ENCODE assay signal across 18 cellular contexts in genomic region chr17:17155568-17155967, GRCh38. TPM values are rescaled to one million over a fixed set of nuclear protein-coding genes. Genes with fewer than 3 reads are reported as not detected.
DNase-seq lines count a peak whose midpoint lies in the region; ATAC-seq and TF ChIP-seq lines count a peak whose summit lies in the region.
"Had no signal": no experiment of that assay in that cellular context is flagged by ENCODE, and none has a peak within 500 bp of the region (broad histone marks: within the 10 kb centered on the region; RNA-seq: fewer than 3 reads in every experiment).

No MANE protein-coding gene starts in this region.

- no peak overlapping the region for H3K27ac ChIP-seq in ovary
- H3K27ac ChIP-seq: psoas muscle, SK-N-MC, stomach, VCaP had no signal

- H3K9me3 ChIP-seq in MG63: no peaks in the 10 kb centered on the region
- H3K9me3 ChIP-seq in ovary: no peaks in the 10 kb centered on the region
- no peaks in the 10 kb centered on the region for H3K9me3 ChIP-seq in HAP-1
- H3K9me3 ChIP-seq: psoas muscle, stomach had no signal

- H3K4me1 ChIP-seq in ovary (ENCODE audit: insufficient read depth) (no peaks in the 10 kb centered on the region), HAP-1 (no peaks in the 10 kb centered on the region)

- H3K27me3 ChIP-seq in MG63 (no peaks in the 10 kb centered on the region), ovary (no peaks in the 10 kb centered on the region), HAP-1 (ENCODE audit: low read depth) (no peaks in the 10 kb centered on the region)
- H3K27me3 ChIP-seq: stomach had no signal

- peak overlapping the region; percentile 73 for H3K27ac Mint-ChIP-seq in activated naive CD4-positive, alpha-beta T cell treated with anti-CD3 and anti-CD28 coated beads, Interleukin-2, amount 10 ng/mL, durations not matched to agents 7 days and 5 days
- peak overlapping the region; percentile 62 for H3K27ac Mint-ChIP-seq in stimulated activated effector memory CD8-positive, alpha-beta T cell treated with anti-CD3 and anti-CD28 coated beads, Interleukin-12 subunit alpha, Interleukin-12 subunit beta, amount 100 ng/mL, for 72 hours

- peak; percentile 56 for DNase-seq in activated naive CD4-positive, alpha-beta T cell treated with anti-CD3 and anti-CD28 coated beads, Interleukin-2, amount 10 ng/mL, durations not matched to agents 7 days and 5 days
- no peak for DNase-seq in activated naive CD4-positive, alpha-beta T cell treated with anti-CD3 and anti-CD28 coated beads, Interleukin-2, amount 50 U/mL, for 16 hours
- DNase-seq in MG63: peak; percentile 15
- no peak for DNase-seq in epithelial cell of proximal tubule (ENCODE audit: low read depth)
- DNase-seq in stimulated activated effector memory CD8-positive, alpha-beta T cell treated with anti-CD3 and anti-CD28 coated beads, Interleukin-12 subunit alpha, Interleukin-12 subunit beta, amount 100 ng/mL, for 72 hours (ENCODE audit: low spot score in 2 of 2): no peak
- no peak for DNase-seq in ovary
- no peak for DNase-seq in HAP-1 (ENCODE audit: low spot score in 2 of 2)
- DNase-seq: DMS 273 treated with DMSO at 0.1 percent for 48 hours; effector CD4-positive, alpha-beta T cell; left ventricle myocardium superior; NCI-H1694; NCI-H510A; psoas muscle; stomach had no signal

- intact Hi-C loops in ovary (cut with DNase I): no loop called here

- CTCF ChIA-PET in activated naive CD4-positive, alpha-beta T cell treated with anti-CD3 and anti-CD28 coated beads, Interleukin-2, amount 10 ng/mL, durations not matched to agents 7 days and 5 days (lab: Charles Lee): interaction anchor here (0.5 to 1.7 kb wide), 8 partner anchors 9 to 157 kb away, joined by 3 to 9 read pairs (median 4); no protein-coding TSS in a partner anchor

- ATAC-seq in stimulated activated effector memory CD8-positive, alpha-beta T cell treated with anti-CD3 and anti-CD28 coated beads, Interleukin-12 subunit alpha, Interleukin-12 subunit beta, amount 100 ng/mL, for 72 hours: no peak
- ATAC-seq in HG03039 (IDR thresholded peaks at IDR 0.05; ENCODE audit: unreplicated experiment): no peak
- ATAC-seq: left ventricle myocardium superior, psoas muscle had no signal

- H3K4me1 Mint-ChIP-seq in activated naive CD4-positive, alpha-beta T cell treated with anti-CD3 and anti-CD28 coated beads, Interleukin-2, amount 10 ng/mL, durations not matched to agents 7 days and 5 days: peaks cover 50% of the 10 kb centered on the region
- peaks cover 43% of the 10 kb centered on the region for H3K4me1 Mint-ChIP-seq in stimulated activated effector memory CD8-positive, alpha-beta T cell treated with anti-CD3 and anti-CD28 coated beads, Interleukin-12 subunit alpha, Interleukin-12 subunit beta, amount 100 ng/mL, for 72 hours

- H3K4me3 ChIP-seq in MG63 (no peak overlapping the region), epithelial cell of proximal tubule (ENCODE audit: low read depth, low read length) (no peak overlapping the region), ovary (no peak overlapping the region), HAP-1 (no peak overlapping the region)
- H3K4me3 ChIP-seq: psoas muscle, SK-N-MC, stomach had no signal

- H3K9me3 Mint-ChIP-seq in activated naive CD4-positive, alpha-beta T cell treated with anti-CD3 and anti-CD28 coated beads, Interleukin-2, amount 10 ng/mL, durations not matched to agents 7 days and 5 days: no peaks in the 10 kb centered on the region
- H3K9me3 Mint-ChIP-seq in stimulated activated effector memory CD8-positive, alpha-beta T cell treated with anti-CD3 and anti-CD28 coated beads, Interleukin-12 subunit alpha, Interleukin-12 subunit beta, amount 100 ng/mL, for 72 hours: no peaks in the 10 kb centered on the region

- H3K36me3 Mint-ChIP-seq in activated naive CD4-positive, alpha-beta T cell treated with anti-CD3 and anti-CD28 coated beads, Interleukin-2, amount 10 ng/mL, durations not matched to agents 7 days and 5 days: peaks cover 55% of the 10 kb centered on the region
- peaks cover 98% of the 10 kb centered on the region for H3K36me3 Mint-ChIP-seq in stimulated activated effector memory CD8-positive, alpha-beta T cell treated with anti-CD3 and anti-CD28 coated beads, Interleukin-12 subunit alpha, Interleukin-12 subunit beta, amount 100 ng/mL, for 72 hours

- peak; percentile 5 for TF ChIP-seq CTCF in epithelial cell of proximal tubule (conservative IDR thresholded peaks at IDR 0.05; ENCODE audit: low read depth, low read length)
- no peak for TF ChIP-seq CTCF in ovary (IDR thresholded peaks at IDR 0.05)

- no peak overlapping the region for H3K4me3 Mint-ChIP-seq in activated naive CD4-positive, alpha-beta T cell treated with anti-CD3 and anti-CD28 coated beads, Interleukin-2, amount 10 ng/mL, durations not matched to agents 7 days and 5 days
- H3K4me3 Mint-ChIP-seq in stimulated activated effector memory CD8-positive, alpha-beta T cell treated with anti-CD3 and anti-CD28 coated beads, Interleukin-12 subunit alpha, Interleukin-12 subunit beta, amount 100 ng/mL, for 72 hours: no peak overlapping the region
- H3K4me3 Mint-ChIP-seq: activated naive CD8-positive, alpha-beta T cell had no signal

- no peak for TF ChIP-seq EP300 in ovary (IDR thresholded peaks at IDR 0.05)

- TF ChIP-seq POLR2A in ovary (IDR thresholded peaks at IDR 0.05): no peak

- 90 to 97% (median 94%) methylated on average over 3 of the region's 3 CpGs for WGBS in ovary, 3 donors

- in situ Hi-C loops in HAP-1 (cut with MboI; ENCODE audit: low sequenced_read_pairs): no loop called here

- no peaks in the 10 kb centered on the region for H3K27me3 Mint-ChIP-seq in activated naive CD4-positive, alpha-beta T cell treated with anti-CD3 and anti-CD28 coated beads, Interleukin-2, amount 10 ng/mL, durations not matched to agents 7 days and 5 days
- H3K27me3 Mint-ChIP-seq: activated naive CD8-positive, alpha-beta T cell had no signal

- H3K36me3 ChIP-seq in MG63 (peaks cover 31% of the 10 kb centered on the region), ovary (no peaks in the 10 kb centered on the region), HAP-1 (replicated peaks) (peaks cover 67% of the 10 kb centered on the region)

RNA-seq across cellular contexts. Expression of gene PLD6, which starts 50.6 kb away (rescaled TPM):
- 3.0 and 6.6 TPM in 2 replicates for total RNA-seq in MG63 (2014; rRNA removed; shearing (Covaris generic); ENCODE audit: low replicate concordance)
- total RNA-seq in epithelial cell of proximal tubule (0.92 and 3.3 TPM in 2 replicates), ovary (10 to 100 TPM in 1 of 7 donors, 1 to 10 TPM in 6; 2.7 to 12.8 (median 7.5) TPM)
- polyA plus RNA-seq in ovary: 1 to 10 TPM; 7.2 to 7.3 TPM

Comparison
In these comparisons a context has a peak if more than half of its experiments do, and no peak if none do; other contexts are left out.
1. DNase-seq: peak in activated naive CD4-positive, alpha-beta T cell treated with anti-CD3 and anti-CD28 coated beads, Interleukin-2, amount 10 ng/mL, durations not matched to agents 7 days and 5 days (single experiment) and MG63 (single experiment); none in activated naive CD4-positive, alpha-beta T cell treated with anti-CD3 and anti-CD28 coated beads, Interleukin-2, amount 50 U/mL, for 16 hours (single experiment), epithelial cell of proximal tubule (single experiment), stimulated activated effector memory CD8-positive, alpha-beta T cell treated with anti-CD3 and anti-CD28 coated beads, Interleukin-12 subunit alpha, Interleukin-12 subunit beta, amount 100 ng/mL, for 72 hours (0 of 2), ovary (0 of 5) and HAP-1 (0 of 2).